In genomic region chr4:17030543-17030942, GRCh38 we compare ENCODE assay signal across 11 cellular contexts.
DNase-seq lines count a peak whose midpoint lies in the region; TF ChIP-seq lines count a peak whose summit lies in the region.
"Had no signal": no experiment of that assay in that cellular context is flagged by ENCODE, and none has a peak within 500 bp of the region (broad histone marks: within the 10 kb centered on the region; RNA-seq: fewer than 3 reads in every experiment).

No MANE protein-coding gene starts in this region.

- no peaks in the 10 kb centered on the region for H3K9me3 ChIP-seq in prostate gland

- H3K4me1 ChIP-seq in prostate gland (replicated peaks): no peaks in the 10 kb centered on the region

- intact Hi-C loops in prostate gland (cut with DNase I): no loop called here

- H3K27me3 ChIP-seq in prostate gland (replicated peaks; ENCODE audit: insufficient read depth): no peaks in the 10 kb centered on the region
- H3K27me3 ChIP-seq: heart right ventricle had no signal

- H3K27ac ChIP-seq in prostate gland: no peak overlapping the region
- H3K27ac ChIP-seq: heart right ventricle had no signal

- 92% methylated on average over 1 of the region's 1 CpG for WGBS in prostate gland

- no peaks in the 10 kb centered on the region for H3K36me3 ChIP-seq in prostate gland
- H3K36me3 ChIP-seq: heart right ventricle had no signal

- TF ChIP-seq CTCF in fibroblast of villous mesenchyme (IDR thresholded peaks at IDR 0.05; ENCODE audit: insufficient read depth, low read depth, low read length) (no peak), prostate gland (IDR thresholded peaks at IDR 0.05) (no peak)

- DNase-seq in HCEC 1CT: peak; percentile 71
- DNase-seq in amniotic stem cell (lab: John Stamatoyannopoulos, UW): peak; percentile 52
- DNase-seq in fibroblast of villous mesenchyme (ENCODE audit: low read depth): peak; percentile 74
- peak; percentile 57 for DNase-seq in stromal cell of bone marrow (ENCODE audit: low read depth)
- DNase-seq in NCI-H2171 (lab: John Stamatoyannopoulos, UW): no peak
- DNase-seq in activated CD4-positive, alpha-beta T cell treated with anti-CD3 and anti-CD28 coated beads for 1 hour: no peak
- DNase-seq in prostate gland (ENCODE audit: low spot score): no peak
- DNase-seq: heart right ventricle; NCI-H748 treated with DMSO at 0.1 percent for 48 hours; stimulated activated naive CD4-positive, alpha-beta T cell treated with Interleukin-2 at 50 U/mL for 16 hours; T-cell had no signal

- TF ChIP-seq POLR2A in prostate gland (IDR thresholded peaks at IDR 0.05): no peak

- H3K4me3 ChIP-seq in fibroblast of villous mesenchyme (ENCODE audit: low read depth, low read length) (no peak overlapping the region), prostate gland (no peak overlapping the region)
- H3K4me3 ChIP-seq: heart right ventricle had no signal

Comparison
In these comparisons a context has a peak if more than half of its experiments do, and no peak if none do; other contexts are left out.
1. DNase-seq: peak in HCEC 1CT (single experiment), amniotic stem cell (single experiment), fibroblast of villous mesenchyme (single experiment) and stromal cell of bone marrow (single experiment); none in NCI-H2171 (single experiment), activated CD4-positive, alpha-beta T cell treated with anti-CD3 and anti-CD28 coated beads for 1 hour (single experiment) and prostate gland (single experiment).